In genomic region chr11:86302092-86302793, GRCh38 we compare ENCODE assay signal across 8 cellular contexts. TPM values are rescaled to one million over a fixed set of nuclear protein-coding genes. Genes with fewer than 3 reads are reported as not detected.
DNase-seq lines count a peak whose midpoint lies in the region; ATAC-seq, FAIRE-seq and TF ChIP-seq lines count a peak whose summit lies in the region.

TSS of gene HIKESHI (plus strand) at chr11:86302240. CDS start at chr11:86302449, 209 bp downstream.

- peak within 1 kb of the TSS; percentile 77 for H3K4me3 ChIP-seq in GM12865 (ENCODE audit: low read depth, low read length)
- H3K4me3 ChIP-seq in pancreas = peak within 1 kb of the TSS; percentile 69 to 91 (median 79)
- peak within 1 kb of the TSS; percentile 87 to 91 for H3K4me3 ChIP-seq in tibial artery

- peaks cover 10% of the 10 kb centered on the region for H3K36me3 Mint-ChIP-seq in activated naive CD8-positive, alpha-beta T cell treated with anti-CD3 and anti-CD28 coated beads, Interleukin-2, amount 50 U/mL, for 24 hours (ENCODE audit: low read depth)

- peaks cover 29% of the 10 kb centered on the region for H3K4me1 Mint-ChIP-seq in activated naive CD8-positive, alpha-beta T cell treated with anti-CD3 and anti-CD28 coated beads, Interleukin-2, amount 50 U/mL, for 24 hours

- peak within 1 kb of the TSS; percentile 100 for H3K4me3 Mint-ChIP-seq in activated naive CD8-positive, alpha-beta T cell treated with anti-CD3 and anti-CD28 coated beads, Interleukin-2, amount 50 U/mL, for 24 hours

- TF ChIP-seq CTCF in GM12865 (IDR thresholded peaks at IDR 0.05; ENCODE audit: insufficient read depth, low read depth, low read length, missing control alignments) (no peak), pancreas (IDR thresholded peaks at IDR 0.05) (no peak), tibial artery (IDR thresholded peaks at IDR 0.05) (no peak)

- H3K9me3 ChIP-seq in pancreas (no peaks in the 10 kb centered on the region), tibial artery (no peaks in the 10 kb centered on the region)

- no peaks in the 10 kb centered on the region for H3K27me3 Mint-ChIP-seq in activated naive CD8-positive, alpha-beta T cell treated with anti-CD3 and anti-CD28 coated beads, Interleukin-2, amount 50 U/mL, for 24 hours

- intact Hi-C loops in Right ventricle myocardium superior (cut with DNase I) (no loop called here), pancreas (cut with DNase I) (no loop called here), tibial artery (cut with DNase I; ENCODE audit: low total_unique reads) (loop anchor here (5.0 kb wide), 1 partner anchor 60 kb away; the partner anchor contains the start of gene EED)

- DNase-seq in GM12865 (ENCODE audit: low read depth) (peak; percentile 95), NCI-H1417 treated with DMSO at 0.1 percent for 48 hours (lab: John Stamatoyannopoulos, UW) (peak; percentile 85), SW480 (ENCODE audit: low spot score) (peak; percentile 97), Right ventricle myocardium superior (peak; percentile 100), pancreas (peak; percentile 97 to 100 (median 100)), tibial artery (peak; percentile 100)
- DNase-seq in activated naive CD8-positive, alpha-beta T cell treated with anti-CD3 and anti-CD28 coated beads, Interleukin-2, amount 50 U/mL, for 24 hours = peak; percentile 94

- ATAC-seq in HG02763 (IDR thresholded peaks at IDR 0.05; ENCODE audit: unreplicated experiment) = peak; percentile 99
- ATAC-seq in activated naive CD8-positive, alpha-beta T cell treated with anti-CD3 and anti-CD28 coated beads, Interleukin-2, amount 50 U/mL, for 24 hours = peak; percentile 99
- ATAC-seq in Right ventricle myocardium superior (ENCODE audit: poor library complexity) = peak; percentile 100
- peak; percentile 100 for ATAC-seq in pancreas

- FAIRE-seq in pancreas (lab: Jason Lieb, UNC) = peak; percentile 91

- peak within 1 kb of the TSS; percentile 25 to 83 (median 64) for H3K27ac ChIP-seq in pancreas
- H3K27ac ChIP-seq in tibial artery = peak within 1 kb of the TSS; percentile 87 to 94

- WGBS in pancreas, 2 donors = 0% methylated on average over 30 of the region's 30 CpGs

- H3K4me1 ChIP-seq in pancreas (peaks cover 0 to 9% (median 7%) of the 10 kb centered on the region in 3 donors), tibial artery (peaks cover 0 to 33% (median 11%) of the 10 kb centered on the region in 4 donors)

- H3K9me3 Mint-ChIP-seq in activated naive CD8-positive, alpha-beta T cell treated with anti-CD3 and anti-CD28 coated beads, Interleukin-2, amount 50 U/mL, for 24 hours = no peaks in the 10 kb centered on the region

- H3K36me3 ChIP-seq in pancreas (no peaks in the 10 kb centered on the region), tibial artery (no peaks in the 10 kb centered on the region)

- peak within 1 kb of the TSS; percentile 98 for H3K27ac Mint-ChIP-seq in activated naive CD8-positive, alpha-beta T cell treated with anti-CD3 and anti-CD28 coated beads, Interleukin-2, amount 50 U/mL, for 24 hours

- no peaks in the 10 kb centered on the region for H3K27me3 ChIP-seq in pancreas
- H3K27me3 ChIP-seq in tibial artery = no peaks in the 10 kb centered on the region

RNA-seq across cellular contexts. Expression of gene HIKESHI, which starts in this region (rescaled TPM):
- 48.0 TPM for total RNA-seq in Right ventricle myocardium superior
- 10 to 100 TPM in 4 of 6 donors, 1 to 10 TPM in 2; 7.8 to 14.4 (median 10.5) TPM for total RNA-seq in pancreas
- 10 to 100 TPM; 13.2 to 22.5 TPM for polyA plus RNA-seq in pancreas

Comparison
In these comparisons a context has a peak if more than half of its experiments do, and no peak if none do; other contexts are left out.
1. Peak in every context shown above with its lines: DNase-seq, ATAC-seq, H3K4me3 ChIP-seq and H3K27ac ChIP-seq.